1 cellular context compared by ENCODE assay signal in genomic region chrX:40853004-40853815, GRCh38.
TF ChIP-seq lines count a peak whose summit lies in the region.

No MANE protein-coding gene starts in this region.

TF ChIP-seq in endothelial cell of umbilical vein, 7 proteins besides CTCF, POLR2A, EP300 and RAD21:
- TF ChIP-seq EZH2 (IDR thresholded peaks at IDR 0.05; ENCODE audit: borderline replicate concordance, low read depth, low read length, severe bottlenecking) (no peak), MYC (IDR thresholded peaks at IDR 0.05; ENCODE audit: low read depth, low read length) (no peak), MAX (IDR thresholded peaks at IDR 0.05; ENCODE audit: insufficient read depth, insufficient read length) (no peak), GATA2 (IDR thresholded peaks at IDR 0.05; ENCODE audit: insufficient read depth, insufficient read length, low read depth, low read length) (no peak), POLR2AphosphoS5 (IDR thresholded peaks at IDR 0.05; ENCODE audit: insufficient read depth, low read depth, low read length) (no peak)
TF ChIP-seq in endothelial cell of umbilical vein: peak in this region for 0.
